In the genomic region with DNA sequence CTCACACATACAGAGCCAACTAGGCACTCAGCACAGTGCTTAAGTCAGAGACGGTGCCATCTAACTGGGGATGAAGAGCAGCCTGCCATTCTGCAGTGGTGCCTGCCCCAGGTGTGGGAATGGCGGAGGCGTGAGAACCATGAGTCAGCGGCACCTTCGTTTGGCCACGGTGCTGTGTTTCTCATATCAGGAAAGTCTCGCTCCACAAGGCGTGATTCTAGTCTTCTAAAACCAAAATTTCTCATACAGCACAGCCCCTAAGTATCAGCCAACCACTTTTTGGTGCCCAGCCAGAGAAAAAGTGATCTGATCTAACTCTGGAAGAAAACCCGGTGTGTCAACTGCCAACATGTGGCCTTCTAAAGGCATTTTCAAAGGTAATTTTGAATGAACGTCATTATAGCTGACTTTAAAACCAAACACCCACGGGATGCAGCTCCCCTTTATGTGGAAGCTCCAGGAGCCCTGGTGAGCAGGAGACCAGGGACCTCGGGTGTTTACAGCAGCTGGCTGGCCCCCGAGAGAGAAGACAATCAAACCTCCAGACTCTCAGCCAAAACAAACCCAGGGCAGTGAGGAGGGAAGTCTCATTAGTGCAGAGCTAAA, we compare ENCODE assay signal across 11 cellular contexts. TPM values are rescaled to one million over a fixed set of nuclear protein-coding genes. Genes with fewer than 3 reads are reported as not detected.
DNase-seq lines count a peak whose midpoint lies in the region; ATAC-seq and TF ChIP-seq lines count a peak whose summit lies in the region.
"Had no signal": no experiment of that assay in that cellular context is flagged by ENCODE, and none has a peak within 500 bp of the region (broad histone marks: within the 10 kb centered on the region; RNA-seq: fewer than 3 reads in every experiment).

No MANE protein-coding gene starts in this region.

- no TSS peak for BruUV-seq in Calu3 (replicated peaks; lab: Mats Ljungman, UMichigan)

- peak; percentile 65 for ATAC-seq in HG02642 (IDR thresholded peaks at IDR 0.05; ENCODE audit: poor library complexity, unreplicated experiment)

- no peaks in the 10 kb centered on the region for H3K36me3 Mint-ChIP-seq in Calu3 (ENCODE audit: insufficient read depth, unreplicated experiment)

- H3K27ac Mint-ChIP-seq in Calu3 (ENCODE audit: unreplicated experiment) = no peak overlapping the region

- CTCF ChIA-PET in Calu3 (lab: Charles Lee) = no interaction called here

- no peak overlapping the region for H3K4me3 Mint-ChIP-seq in Calu3 (ENCODE audit: low read depth, unreplicated experiment)

- peaks cover 85% of the 10 kb centered on the region for H3K27me3 Mint-ChIP-seq in Calu3 (ENCODE audit: unreplicated experiment)

- TF ChIP-seq CTCF in Calu3 (IDR thresholded peaks at IDR 0.05; ENCODE audit: unreplicated experiment) = no peak

- peak; percentile 83 for DNase-seq in activated effector memory CD4-positive, alpha-beta T cell treated with anti-CD3 and anti-CD28 coated beads, Interleukin-2, amount 50 U/mL, for 16 hours
- no peak for DNase-seq in activated effector memory CD4-positive, alpha-beta T cell treated with Interleukin-2 at 50 U/mL for 16 hours
- peak; percentile 73 to 77 for DNase-seq in activated CD4-positive, alpha-beta T cell treated with anti-CD3 and anti-CD28 coated beads, Interleukin-2, amount 50 U/mL, for 48 hours
- DNase-seq in stimulated activated CD4-positive, alpha-beta T cell treated with anti-CD3 and anti-CD28 coated beads, TNF-alpha, amount 100 ng/mL, for 24 hours (ENCODE audit: low read depth in 3 of 3) = peak; percentile 5 to 67 (median 20)
- no peak for DNase-seq in effector CD8-positive, alpha-beta T cell (lab: John Stamatoyannopoulos, UW)
- DNase-seq in pons (ENCODE audit: low spot score) = no peak
- DNase-seq in Calu3 = no peak
- DNase-seq: glutamatergic neuron, MV-4-11, SJCRH30 had no signal

- intact Hi-C loops in Calu3 (cut with micrococcal nuclease; ENCODE audit: unreplicated experiment) = no loop called here

- H3K9me3 Mint-ChIP-seq in Calu3 (ENCODE audit: low read depth, unreplicated experiment) = no peaks in the 10 kb centered on the region

- H3K4me1 Mint-ChIP-seq in Calu3 (ENCODE audit: low read depth, unreplicated experiment) = no peaks in the 10 kb centered on the region

RNA-seq across cellular contexts. Expression of a gene that starts 54.6 kb away (rescaled TPM):
- total RNA-seq in Calu3 (2022) = not detected in 2 replicates
- total RNA-seq: SJCRH30 had no signal

Comparison
In these comparisons a context has a peak if more than half of its experiments do, and no peak if none do; other contexts are left out.
1. DNase-seq: peak in activated effector memory CD4-positive, alpha-beta T cell treated with anti-CD3 and anti-CD28 coated beads, Interleukin-2, amount 50 U/mL, for 16 hours (single experiment), activated CD4-positive, alpha-beta T cell treated with anti-CD3 and anti-CD28 coated beads, Interleukin-2, amount 50 U/mL, for 48 hours (2 of 2) and stimulated activated CD4-positive, alpha-beta T cell treated with anti-CD3 and anti-CD28 coated beads, TNF-alpha, amount 100 ng/mL, for 24 hours (3 of 3); none in activated effector memory CD4-positive, alpha-beta T cell treated with Interleukin-2 at 50 U/mL for 16 hours (single experiment), effector CD8-positive, alpha-beta T cell (single experiment), pons (single experiment) and Calu3 (single experiment).